Comparison of ENCODE assay signal across 23 cellular contexts in genomic region chr6:100289285-100289684, GRCh38.
A peak's percentile ranks its signal among the peaks of the same experiment; 100 is the strongest.
DNase-seq lines count a peak whose midpoint lies in the region; ATAC-seq, FAIRE-seq and TF ChIP-seq lines count a peak whose summit lies in the region.
"Had no signal": no experiment of that assay in that cellular context is flagged by ENCODE, and none has a peak within 500 bp of the region (broad histone marks: within the 10 kb centered on the region; RNA-seq: fewer than 3 reads in every experiment).

No MANE protein-coding gene starts in this region.

- TF ChIP-seq CTCF in K562 (IDR thresholded peaks at IDR 0.05 in 2 of 3, conservative IDR thresholded peaks at IDR 0.05 in 1 of 3; ENCODE audit: insufficient read depth in 2 of 3, low read depth in 1 of 3, low read length in 3 of 3) (no peak), neural cell (IDR thresholded peaks at IDR 0.05; ENCODE audit: poor library complexity, severe bottlenecking) (no peak)

- BruUV-seq in K562 (replicated peaks; lab: Mats Ljungman, UMichigan), result no TSS peak

- DNase-seq in DMS53 treated with DMSO at 0.1 percent for 48 hours (lab: John Stamatoyannopoulos, UW; ENCODE audit: unreplicated experiment) (peak; percentile 13), LHCN-M2 (ENCODE audit: low read depth) (peak; percentile 31), K562 (ENCODE audit: extremely low read depth in 1 of 4, low spot score in 3 of 4) (no peak), LoVo (ENCODE audit: low spot score) (no peak), GF-D8 (lab: John Stamatoyannopoulos, UW) (no peak)
- DNase-seq: Caco-2; CD8-positive, alpha-beta T cell; DMS79 treated with DMSO at 0.1 percent for 48 hours; H7; KG1; NCI-H1092 treated with DMSO at 0.1 percent for 48 hours; NCI-H1436; NCI-H187; NCI-H2081 treated with DMSO at 0.1 percent for 48 hours; NCI-H2171; NCI-H345; NCI-H524 treated with DMSO at 0.1 percent for 48 hours; SIG-M5 had no signal

- 12% methylated on average over 2 of the region's 2 CpGs for WGBS in K562 (ENCODE audit: insufficient coverage, low coverage, missing lambda C conversion rate)

- no peaks in the 10 kb centered on the region for H3K9me1 ChIP-seq in K562 (ENCODE audit: control insufficient read depth, insufficient read depth, low read length)

- no peak for TF ChIP-seq POLR2A in K562 (conservative IDR thresholded peaks at IDR 0.05)

- no peak overlapping the region for H3K9ac ChIP-seq in K562 (ENCODE audit: insufficient read depth in 1 of 2, low read depth in 2 of 2, low read length in 2 of 2)
- no peak overlapping the region for H3K9ac ChIP-seq in neural cell (ENCODE audit: low read length)

- H3K79me2 ChIP-seq in K562 (ENCODE audit: control insufficient read depth, insufficient read depth, low read length) (no peaks in the 10 kb centered on the region), neural cell (replicated peaks; ENCODE audit: insufficient read depth, low read length) (no peaks in the 10 kb centered on the region)

- no peaks in the 10 kb centered on the region for H3F3A ChIP-seq in neural cell (ENCODE audit: insufficient read depth, low read length, poor library complexity, severe bottlenecking)

- no peaks in the 10 kb centered on the region for H3K4me1 ChIP-seq in K562 (replicated peaks in 1 of 2; ENCODE audit: control insufficient read depth in 2 of 2, insufficient read depth in 2 of 2, low read length in 2 of 2)
- H3K4me1 ChIP-seq: Caco-2 had no signal

- intact Hi-C loops in K562 (cut with micrococcal nuclease), result no loop called here

- H3K27ac ChIP-seq in K562 (ENCODE audit: extremely low read depth, low read depth, low read length) (no peak overlapping the region), neural cell (ENCODE audit: low read length) (no peak overlapping the region)
- H3K27ac ChIP-seq: C4-2B, SK-N-MC had no signal

- no peak overlapping the region for H3K4me3 ChIP-seq in K562
- no peak overlapping the region for H3K4me3 ChIP-seq in neural cell (ENCODE audit: low read length)
- H3K4me3 ChIP-seq: SK-N-MC had no signal

- H3K9me2 ChIP-seq in neural cell (ENCODE audit: insufficient read depth, low read length), result no peaks in the 10 kb centered on the region

- in situ Hi-C loops in K562 (cut with MboI), result no loop called here

- TF ChIP-seq RAD21 in K562 (CRISPR knock-in tag; conservative IDR thresholded peaks at IDR 0.05 in 1 of 2, IDR thresholded peaks at IDR 0.05 in 1 of 2) (no peak), neural cell (conservative IDR thresholded peaks at IDR 0.05) (no peak)

- FAIRE-seq in K562 (lab: Jason Lieb, UNC), result no peak

- H3K36me3 ChIP-seq in K562 (ENCODE audit: control insufficient read depth, insufficient read depth, low read length) (no peaks in the 10 kb centered on the region), neural cell (ENCODE audit: insufficient read depth, low read length) (no peaks in the 10 kb centered on the region)

- H3K27me3 ChIP-seq in K562 (ENCODE audit: control insufficient read depth in 2 of 2, insufficient read depth in 2 of 2, low read length in 2 of 2), result no peaks in the 10 kb centered on the region
- no peaks in the 10 kb centered on the region for H3K27me3 ChIP-seq in neural cell (ENCODE audit: insufficient read depth, low read depth, low read length)

- H3K9me3 ChIP-seq in K562 (replicated peaks; ENCODE audit: control insufficient read depth, insufficient read depth, low read depth, low read length) (no peaks in the 10 kb centered on the region), neural cell (ENCODE audit: low read length) (no peaks in the 10 kb centered on the region)
- H3K9me3 ChIP-seq: Caco-2 had no signal

- TF ChIP-seq EP300 in K562 (IDR thresholded peaks at IDR 0.05; ENCODE audit: low read length) (no peak), neural cell (conservative IDR thresholded peaks at IDR 0.05; ENCODE audit: poor library complexity, severe bottlenecking) (peak; percentile 67)

- CTCF ChIA-PET in K562 (lab: Yijun Ruan, JAX; ENCODE audit: low intra/inter-chr PET ratio), result no interaction called here

- H3K4me2 ChIP-seq in K562 (ENCODE audit: insufficient read depth, low read length), result no peak overlapping the region
- no peak overlapping the region for H3K4me2 ChIP-seq in neural cell (ENCODE audit: low read length)

- POLR2A ChIA-PET in K562 (lab: Yijun Ruan, JAX), result no interaction called here

- H2AFZ ChIP-seq in K562 (ENCODE audit: low read depth, low read length) (no peak overlapping the region), neural cell (ENCODE audit: low read depth, low read length) (no peak overlapping the region)

- H4K20me1 ChIP-seq in K562 (replicated peaks; ENCODE audit: control insufficient read depth, insufficient read depth, low read length) (no peaks in the 10 kb centered on the region), neural cell (ENCODE audit: insufficient read depth) (no peaks in the 10 kb centered on the region)

- ATAC-seq in K562 (no peak), GM19397 (IDR thresholded peaks at IDR 0.05; ENCODE audit: unreplicated experiment) (no peak)
- ATAC-seq: CD8-positive, alpha-beta T cell; Panc1 had no signal

TF ChIP-seq in K562, 482 proteins besides CTCF, POLR2A, EP300 and RAD21:
- TF ChIP-seq ZNF316 (IDR thresholded peaks at IDR 0.05) (peak; percentile 82), MAFG (tag; conservative IDR thresholded peaks at IDR 0.05) (peak; percentile 66), MAZ (CRISPR knock-in tag; conservative IDR thresholded peaks at IDR 0.05 in 1 of 2, IDR thresholded peaks at IDR 0.05 in 1 of 2) (no peak), C11orf30 (IDR thresholded peaks at IDR 0.05; ENCODE audit: low read depth) (peak; percentile 65; the same call in 1 of the 2 replicates), SRF (CRISPR knock-in tag; IDR thresholded peaks at IDR 0.05) (no peak), MAFK (IDR thresholded peaks at IDR 0.05; ENCODE audit: low read length) (peak; percentile 66; the same call in 1 of the 2 replicates), THAP12 (CRISPR knock-in tag; IDR thresholded peaks at IDR 0.05) (no peak), MAFF (IDR thresholded peaks at IDR 0.05; ENCODE audit: low read length) (peak; percentile 80)

TF ChIP-seq in neural cell, 6 proteins besides CTCF, POLR2A, EP300 and RAD21:
- TF ChIP-seq POLR2AphosphoS5 (IDR thresholded peaks at IDR 0.05) (peak; percentile 65), REST (IDR thresholded peaks at IDR 0.05; ENCODE audit: borderline replicate concordance) (no peak)

Comparison
In these comparisons a context has a peak if more than half of its experiments do, and no peak if none do; other contexts are left out.
1. DNase-seq: peak in DMS53 treated with DMSO at 0.1 percent for 48 hours (single experiment) and LHCN-M2 (single experiment); none in K562 (0 of 4), LoVo (single experiment) and GF-D8 (single experiment).